8 cellular contexts compared by ENCODE assay signal in the genomic region with DNA sequence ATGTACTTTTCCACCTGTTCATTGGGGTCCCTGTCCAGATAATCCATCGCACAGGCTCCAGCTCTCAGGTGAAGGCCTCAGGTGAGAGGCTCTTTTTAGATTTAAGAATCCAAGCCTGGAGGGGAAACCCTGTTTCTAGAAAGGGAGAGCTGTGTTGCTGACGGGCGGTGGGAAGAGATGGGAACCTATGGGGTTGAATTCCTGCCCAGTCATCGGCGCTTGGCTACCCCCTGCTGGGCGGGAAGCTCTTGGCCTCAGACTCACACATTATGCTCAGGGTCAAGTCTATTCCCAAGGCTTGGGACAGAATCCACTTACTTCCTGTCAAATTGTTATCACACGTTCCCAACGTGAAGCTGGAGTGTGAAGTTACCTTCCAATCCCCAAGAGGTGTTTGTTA.
DNase-seq lines count a peak whose midpoint lies in the region; TF ChIP-seq lines count a peak whose summit lies in the region.

No MANE protein-coding gene starts in this region.

- in situ Hi-C loops in HAP-1 (cut with MboI; ENCODE audit: low sequenced_read_pairs): no loop called here

- CTCF ChIA-PET in OCI-LY7 (lab: Charles Lee; ENCODE audit: unreplicated experiment): no interaction called here

- no peak overlapping the region for H3K4me2 ChIP-seq in OCI-LY7 (ENCODE audit: low read length)

- H3K27ac ChIP-seq in OCI-LY7 (ENCODE audit: low read depth, low read length, poor library complexity, severe bottlenecking): no peak overlapping the region

- H3K9me3 ChIP-seq in HAP-1 (no peaks in the 10 kb centered on the region), OCI-LY7 (ENCODE audit: low read length) (no peaks in the 10 kb centered on the region)

- H3K79me2 ChIP-seq in OCI-LY7 (ENCODE audit: insufficient read depth, low read depth, low read length): no peaks in the 10 kb centered on the region

- intact Hi-C loops in OCI-LY7 (cut with micrococcal nuclease; ENCODE audit: unreplicated experiment): no loop called here

- H3K4me3 ChIP-seq in HAP-1 (no peak overlapping the region), OCI-LY7 (ENCODE audit: low read depth, low read length, poor library complexity, severe bottlenecking) (no peak overlapping the region), fibroblast of pulmonary artery (replicated peaks; ENCODE audit: low read depth, low read length) (no peak overlapping the region), retinal pigment epithelial cell (ENCODE audit: low read length) (no peak overlapping the region)

- H3K27me3 ChIP-seq in HAP-1 (ENCODE audit: low read depth): 0 out of 2 replicates have a peak, but pooled peaks cover 8% of the 10 kb centered on the region

- TF ChIP-seq CTCF in OCI-LY7 (conservative IDR thresholded peaks at IDR 0.05; ENCODE audit: low read length) (0 out of 2 replicates have a peak, but pooled peaks have one; percentile 31), fibroblast of pulmonary artery (IDR thresholded peaks at IDR 0.05; ENCODE audit: low read length, missing control alignments) (peak; percentile 76), retinal pigment epithelial cell (conservative IDR thresholded peaks at IDR 0.05; ENCODE audit: low read depth, low read length) (peak; percentile 77)

- no peak overlapping the region for H2AFZ ChIP-seq in OCI-LY7 (ENCODE audit: low read length)

- DNase-seq in HAP-1 (ENCODE audit: low spot score in 2 of 2) (peak; percentile 41 to 74), OCI-LY7 (ENCODE audit: low spot score) (no peak), fibroblast of pulmonary artery (ENCODE audit: low read depth) (peak; percentile 80), retinal pigment epithelial cell (ENCODE audit: low read depth) (peak; percentile 18), NCI-H2171 treated with DMSO at 0.1 percent for 48 hours (lab: John Stamatoyannopoulos, UW) (no peak)
- no peak for DNase-seq in stimulated activated CD4-positive, alpha-beta T cell treated with anti-CD3 and anti-CD28 coated beads, Interleukin-4, amount 100 ng/mL, for 1 hour
- no peak for DNase-seq in activated CD4-positive, alpha-beta T cell treated with anti-CD3 and anti-CD28 coated beads for 4 hours
- no peak for DNase-seq in activated effector memory CD4-positive, alpha-beta T cell treated with Interleukin-2 at 50 U/mL for 16 hours

- POLR2A ChIA-PET in OCI-LY7 (lab: Charles Lee): interaction anchor here (0.5 kb wide), 1 partner anchor 61 kb away, joined by 7 read pairs; no protein-coding TSS in a partner anchor

- no peaks in the 10 kb centered on the region for H4K20me1 ChIP-seq in OCI-LY7 (ENCODE audit: insufficient read depth, low read length)

- H3K4me1 ChIP-seq in HAP-1 (no peaks in the 10 kb centered on the region), OCI-LY7 (ENCODE audit: insufficient read depth, low read length, poor library complexity, severe bottlenecking) (no peaks in the 10 kb centered on the region)

- H3K9me2 ChIP-seq in OCI-LY7 (ENCODE audit: insufficient read depth, low read length): no peaks in the 10 kb centered on the region

- no peaks in the 10 kb centered on the region for H3K36me3 ChIP-seq in HAP-1 (replicated peaks)
- no peaks in the 10 kb centered on the region for H3K36me3 ChIP-seq in OCI-LY7 (ENCODE audit: insufficient read depth, low read length)

- BruUV-seq in OCI-LY7 (replicated peaks; lab: Mats Ljungman, UMichigan): no TSS peak

Comparison
In these comparisons a context has a peak if more than half of its experiments do, and no peak if none do; other contexts are left out.
1. DNase-seq: peak in HAP-1 (2 of 2), fibroblast of pulmonary artery (single experiment) and retinal pigment epithelial cell (single experiment); none in OCI-LY7 (single experiment), NCI-H2171 treated with DMSO at 0.1 percent for 48 hours (single experiment), stimulated activated CD4-positive, alpha-beta T cell treated with anti-CD3 and anti-CD28 coated beads, Interleukin-4, amount 100 ng/mL, for 1 hour (single experiment), activated CD4-positive, alpha-beta T cell treated with anti-CD3 and anti-CD28 coated beads for 4 hours (0 of 2) and activated effector memory CD4-positive, alpha-beta T cell treated with Interleukin-2 at 50 U/mL for 16 hours (single experiment).
2. Peak in every context shown above with its lines, with median percentiles within 50 percentile points of each other: CTCF ChIP-seq.